Comparison of ENCODE assay signal across 11 cellular contexts in genomic region chr12:55899035-55899434, GRCh38. TPM values are rescaled to one million over a fixed set of nuclear protein-coding genes. Genes with fewer than 3 reads are reported as not detected.
DNase-seq lines count a peak whose midpoint lies in the region; ATAC-seq, FAIRE-seq and TF ChIP-seq lines count a peak whose summit lies in the region.
"Had no signal": no experiment of that assay in that cellular context is flagged by ENCODE, and none has a peak within 500 bp of the region (broad histone marks: within the 10 kb centered on the region; RNA-seq: fewer than 3 reads in every experiment).

No MANE protein-coding gene starts in this region.

- no peaks in the 10 kb centered on the region for H3K4me1 ChIP-seq in small intestine (ENCODE audit: control insufficient read depth in 2 of 2, insufficient read depth in 1 of 2, low read depth in 1 of 2, low read length in 1 of 2)
- H3K4me1 ChIP-seq in esophagus squamous epithelium = no peaks in the 10 kb centered on the region
- no peaks in the 10 kb centered on the region for H3K4me1 ChIP-seq in left ventricle myocardium inferior
- H3K4me1 ChIP-seq: gastrocnemius medialis had no signal

- intact Hi-C loops in esophagus squamous epithelium (cut with DNase I) = no loop called here
- intact Hi-C loops in left ventricle myocardium inferior (cut with micrococcal nuclease) = no loop called here

- in situ Hi-C loops in brain microvascular endothelial cell (cut with HindIII; ENCODE audit: low pct_ligation_motif_present, low sequenced_read_pairs) = no loop called here

- TF ChIP-seq CTCF in brain microvascular endothelial cell (IDR thresholded peaks at IDR 0.05; ENCODE audit: low read depth, low read length, missing control alignments) = no peak
- no peak for TF ChIP-seq CTCF in esophagus squamous epithelium (IDR thresholded peaks at IDR 0.05)
- TF ChIP-seq CTCF in left ventricle myocardium inferior (IDR thresholded peaks at IDR 0.05; ENCODE audit: borderline replicate concordance) = no peak

- no peak for FAIRE-seq in small intestine (lab: Jason Lieb, UNC)

- peaks cover 13% of the 10 kb centered on the region for H3K36me3 ChIP-seq in brain microvascular endothelial cell (replicated peaks)
- peaks cover 5 to 11% of the 10 kb centered on the region in 2 donors for H3K36me3 ChIP-seq in small intestine (ENCODE audit: control insufficient read depth in 2 of 2, insufficient read depth in 2 of 2, low read length in 2 of 2)
- H3K36me3 ChIP-seq in esophagus squamous epithelium = peaks cover 6 to 46% (median 16%) of the 10 kb centered on the region in 3 donors
- H3K36me3 ChIP-seq in left ventricle myocardium inferior = peaks cover 21% of the 10 kb centered on the region
- H3K36me3 ChIP-seq: gastrocnemius medialis had no signal

- no peak for TF ChIP-seq POLR2A in esophagus squamous epithelium (IDR thresholded peaks at IDR 0.05)

- H3K4me3 ChIP-seq in brain microvascular endothelial cell (ENCODE audit: low read depth, low read length) (no peak overlapping the region), small intestine (ENCODE audit: low read depth in 1 of 2, low read length in 2 of 2) (no peak overlapping the region), esophagus squamous epithelium (no peak overlapping the region), left ventricle myocardium inferior (no peak overlapping the region)
- H3K4me3 ChIP-seq: gastrocnemius medialis had no signal

- WGBS in small intestine, 3 donors = 5 to 45% (median 33%) methylated on average over 2 of the region's 2 CpGs
- 52% methylated on average over 2 of the region's 2 CpGs for WGBS in esophagus squamous epithelium, 2 donors

- DNase-seq in COLO829 (ENCODE audit: low spot score) (peak; percentile 35), brain microvascular endothelial cell (peak; percentile 54), small intestine (peak; percentile 81), esophagus squamous epithelium (lab: John Stamatoyannopoulos, UW) (no peak), left ventricle myocardium inferior (no peak), SIG-M5 (lab: John Stamatoyannopoulos, UW) (no peak)
- peak; percentile 3 for DNase-seq in activated CD4-positive, CD25-positive, alpha-beta regulatory T cell treated with anti-CD3 and anti-CD28 coated beads, Interleukin-2, amount 50 U/mL, for 72 hours
- DNase-seq: Calu3, gastrocnemius medialis, mesendoderm had no signal

- no peaks in the 10 kb centered on the region for H3K9me3 ChIP-seq in small intestine (ENCODE audit: control insufficient read depth, low read depth)
- H3K9me3 ChIP-seq in esophagus squamous epithelium = no peaks in the 10 kb centered on the region
- no peaks in the 10 kb centered on the region for H3K9me3 ChIP-seq in left ventricle myocardium inferior (replicated peaks)
- H3K9me3 ChIP-seq: gastrocnemius medialis had no signal

- H3K27me3 ChIP-seq in brain microvascular endothelial cell (replicated peaks) (no peaks in the 10 kb centered on the region), small intestine (ENCODE audit: control insufficient read depth in 2 of 2, insufficient read depth in 2 of 2, low read length in 2 of 2) (no peaks in the 10 kb centered on the region), esophagus squamous epithelium (no peaks in the 10 kb centered on the region), left ventricle myocardium inferior (ENCODE audit: low read depth) (no peaks in the 10 kb centered on the region)
- H3K27me3 ChIP-seq: gastrocnemius medialis had no signal

- no peak for ATAC-seq in HG02981 (IDR thresholded peaks at IDR 0.05; ENCODE audit: unreplicated experiment)
- ATAC-seq: gastrocnemius medialis had no signal

- H3K27ac ChIP-seq in brain microvascular endothelial cell = peak overlapping the region; percentile 37
- H3K27ac ChIP-seq in small intestine (ENCODE audit: low read depth in 1 of 2, low read length in 1 of 2) = no peak overlapping the region
- no peak overlapping the region for H3K27ac ChIP-seq in esophagus squamous epithelium
- no peak overlapping the region for H3K27ac ChIP-seq in left ventricle myocardium inferior (replicated peaks)
- H3K27ac ChIP-seq: gastrocnemius medialis had no signal

RNA-seq across cellular contexts. Expression of gene PYM1, which starts 28.7 kb away (rescaled TPM):
- polyA plus RNA-seq in small intestine = 10 to 100 TPM; 57.7 to 85.7 (median 65.1) TPM
- total RNA-seq in esophagus squamous epithelium (100 to 1,000 TPM in 1 of 4 donors, 10 to 100 TPM in 3; 60.7 to 107 (median 85.0) TPM), left ventricle myocardium inferior (14.8 TPM)

RNA-seq across cellular contexts. Expression of gene DGKA, which starts 31.9 kb away (rescaled TPM):
- polyA plus RNA-seq in small intestine = 100 to 1,000 TPM in 2 of 3 donors, 10 to 100 TPM in 1; 41.3 to 386 (median 318) TPM
- total RNA-seq in esophagus squamous epithelium (100 to 1,000 TPM in 3 of 4 donors, 10 to 100 TPM in 1; 95.7 to 209 (median 159) TPM), left ventricle myocardium inferior (6.5 TPM)

RNA-seq across cellular contexts. Expression of gene MMP19, which starts 56.3 kb away (rescaled TPM):
- polyA plus RNA-seq in small intestine = 1 to 10 TPM in 1 of 3 donors, under 1 TPM in 1, not detected in 1; 0.54 to 4.1 TPM
- total RNA-seq in esophagus squamous epithelium (1 to 10 TPM; 1.5 to 3.1 (median 1.8) TPM), left ventricle myocardium inferior (2.2 TPM)
- total RNA-seq: Calu3 had no signal

Comparison
In these comparisons a context has a peak if more than half of its experiments do, and no peak if none do; other contexts are left out.
1. DNase-seq: peak in COLO829 (single experiment), activated CD4-positive, CD25-positive, alpha-beta regulatory T cell treated with anti-CD3 and anti-CD28 coated beads, Interleukin-2, amount 50 U/mL, for 72 hours (single experiment), brain microvascular endothelial cell (single experiment) and small intestine (single experiment); none in esophagus squamous epithelium (single experiment), left ventricle myocardium inferior (single experiment) and SIG-M5 (single experiment).
2. RNA of gene DGKA, which starts 31.9 kb away (total RNA-seq): 95.7 to 209 TPM in esophagus squamous epithelium; 6.5 TPM in left ventricle myocardium inferior (single experiment); every median in the first group is over 10 times any median in the second.